ENCODE assay signal across 14 cellular contexts in genomic region chr15:64640146-64640868, GRCh38.
DNase-seq lines count a peak whose midpoint lies in the region; ATAC-seq and TF ChIP-seq lines count a peak whose summit lies in the region.
"Had no signal": no experiment of that assay in that cellular context is flagged by ENCODE, and none has a peak within 500 bp of the region (broad histone marks: within the 10 kb centered on the region; RNA-seq: fewer than 3 reads in every experiment).

No MANE protein-coding gene starts in this region.

- H3K4me1 Mint-ChIP-seq in activated naive CD4-positive, alpha-beta T cell treated with anti-CD3 and anti-CD28 coated beads, Interleukin-2, amount 10 ng/mL, durations not matched to agents 7 days and 5 days, result peaks cover 52% of the 10 kb centered on the region

- peaks cover 46% of the 10 kb centered on the region for H3K36me3 Mint-ChIP-seq in activated naive CD4-positive, alpha-beta T cell treated with anti-CD3 and anti-CD28 coated beads, Interleukin-2, amount 10 ng/mL, durations not matched to agents 7 days and 5 days

- no peak for TF ChIP-seq CTCF in gastroesophageal sphincter (IDR thresholded peaks at IDR 0.05)
- TF ChIP-seq CTCF in stomach (IDR thresholded peaks at IDR 0.05), result no peak
- TF ChIP-seq CTCF in foreskin fibroblast (IDR thresholded peaks at IDR 0.05; ENCODE audit: low read depth, low read length), result no peak

- TF ChIP-seq EP300 in gastroesophageal sphincter (IDR thresholded peaks at IDR 0.05), result no peak
- TF ChIP-seq EP300 in stomach (IDR thresholded peaks at IDR 0.05), result no peak

- peaks cover 10% of the 10 kb centered on the region for H3K9me3 Mint-ChIP-seq in activated naive CD4-positive, alpha-beta T cell treated with anti-CD3 and anti-CD28 coated beads, Interleukin-2, amount 10 ng/mL, durations not matched to agents 7 days and 5 days

- no peaks in the 10 kb centered on the region for H3K27me3 Mint-ChIP-seq in activated naive CD4-positive, alpha-beta T cell treated with anti-CD3 and anti-CD28 coated beads, Interleukin-2, amount 10 ng/mL, durations not matched to agents 7 days and 5 days

- WGBS in gastroesophageal sphincter (ENCODE audit: low coverage in 1 of 2), 2 donors, result 38 to 78% methylated on average over 4 to 5 of the region's 5 CpGs
- 30 to 49% (median 36%) methylated on average over 5 of the region's 5 CpGs for WGBS in stomach, 5 donors

- H3K4me3 Mint-ChIP-seq in activated naive CD4-positive, alpha-beta T cell treated with anti-CD3 and anti-CD28 coated beads, Interleukin-2, amount 10 ng/mL, durations not matched to agents 7 days and 5 days, result no peak overlapping the region

- peak overlapping the region; percentile 20 for H3K27ac Mint-ChIP-seq in activated naive CD4-positive, alpha-beta T cell treated with anti-CD3 and anti-CD28 coated beads, Interleukin-2, amount 10 ng/mL, durations not matched to agents 7 days and 5 days

- no peak for ATAC-seq in gastroesophageal sphincter
- no peak for ATAC-seq in GM18861 (IDR thresholded peaks at IDR 0.05; ENCODE audit: unreplicated experiment)
- ATAC-seq: body of pancreas had no signal

- H3K4me3 ChIP-seq in gastroesophageal sphincter (no peak overlapping the region), stomach (no peak overlapping the region), foreskin fibroblast (ENCODE audit: low read depth in 1 of 2, low read length in 2 of 2) (no peak overlapping the region)
- H3K4me3 ChIP-seq: body of pancreas, SJSA1 had no signal

- H3K4me1 ChIP-seq in gastroesophageal sphincter (peaks cover 21 to 43% (median 23%) of the 10 kb centered on the region in 3 donors), stomach (peaks cover 48 to 79% (median 63%) of the 10 kb centered on the region in 4 donors)

- no peaks in the 10 kb centered on the region for H3K9me3 ChIP-seq in gastroesophageal sphincter
- H3K9me3 ChIP-seq in stomach, result no peaks in the 10 kb centered on the region
- H3K9me3 ChIP-seq: body of pancreas, SJSA1 had no signal

- CTCF ChIA-PET in activated naive CD4-positive, alpha-beta T cell treated with anti-CD3 and anti-CD28 coated beads, Interleukin-2, amount 10 ng/mL, durations not matched to agents 7 days and 5 days (lab: Charles Lee), result interaction anchor here (1.1 to 1.7 kb wide), 2 partner anchors 12 to 15 kb away, joined by 3 to 8 read pairs; no protein-coding TSS in a partner anchor

- no peaks in the 10 kb centered on the region for H3K27me3 ChIP-seq in gastroesophageal sphincter
- H3K27me3 ChIP-seq in stomach, result no peaks in the 10 kb centered on the region
- H3K27me3 ChIP-seq: body of pancreas, SJSA1 had no signal

- H3K27ac ChIP-seq in gastroesophageal sphincter (peak overlapping the region in 3 of 4 donors; percentile 2 to 31 (median 20)), stomach (peak overlapping the region; percentile 72 to 85 (median 80))
- H3K27ac ChIP-seq: SJSA1 had no signal

- intact Hi-C loops in stomach (cut with DNase I; ENCODE audit: low total_unique reads), result no loop called here

- H3K36me3 ChIP-seq in gastroesophageal sphincter, result no peaks in the 10 kb centered on the region
- H3K36me3 ChIP-seq in stomach, result no peaks in the 10 kb centered on the region

- DNase-seq in activated naive CD4-positive, alpha-beta T cell treated with anti-CD3 and anti-CD28 coated beads, Interleukin-2, amount 10 ng/mL, durations not matched to agents 7 days and 5 days, result no peak
- DNase-seq in activated naive CD4-positive, alpha-beta T cell (lab: John Stamatoyannopoulos, UW), result no peak
- DNase-seq in NOMO-1 treated with DMSO at 0.1 percent for 48 hours (lab: John Stamatoyannopoulos, UW; ENCODE audit: unreplicated experiment) (peak; percentile 35), stomach (peak; percentile 54), foreskin fibroblast (no peak)
- no peak for DNase-seq in activated CD4-positive, CD25-positive, alpha-beta regulatory T cell treated with anti-CD3 and anti-CD28 coated beads, Interleukin-2, amount 50 U/mL, for 72 hours
- DNase-seq: body of pancreas; erythroblast; MM.1S; NCI-H524 treated with DMSO at 0.1 percent for 48 hours; stimulated activated CD4-positive, alpha-beta T cell treated with anti-CD3 and anti-CD28 coated beads, Interleukin-4, amount 100 ng/mL, for 24 hours had no signal

- no peak for TF ChIP-seq POLR2A in gastroesophageal sphincter (IDR thresholded peaks at IDR 0.05)
- TF ChIP-seq POLR2A in stomach (IDR thresholded peaks at IDR 0.05), result no peak

Comparison
In these comparisons a context has a peak if more than half of its experiments do, and no peak if none do; other contexts are left out.
1. DNase-seq: peak in NOMO-1 treated with DMSO at 0.1 percent for 48 hours (single experiment) and stomach (single experiment); none in activated naive CD4-positive, alpha-beta T cell treated with anti-CD3 and anti-CD28 coated beads, Interleukin-2, amount 10 ng/mL, durations not matched to agents 7 days and 5 days (single experiment), activated naive CD4-positive, alpha-beta T cell (0 of 4), activated CD4-positive, CD25-positive, alpha-beta regulatory T cell treated with anti-CD3 and anti-CD28 coated beads, Interleukin-2, amount 50 U/mL, for 72 hours (single experiment) and foreskin fibroblast (0 of 2).